In genomic region chr6:100856146-100856545, GRCh38 we compare ENCODE assay signal across 10 cellular contexts.
"Had no signal": no experiment of that assay in that cellular context is flagged by ENCODE, and none has a peak within 500 bp of the region (broad histone marks: within the 10 kb centered on the region; RNA-seq: fewer than 3 reads in every experiment).

No MANE protein-coding gene starts in this region.

- H2AFZ ChIP-seq: GM23248, GM23338 had no signal

- H3K4me3 ChIP-seq: GM23248, GM23338, HAP-1 had no signal

- DNase-seq: GM23248, GOT3, H7, H9, HCEC 1CT, HFFc6 had no signal

- H3K9me3 Mint-ChIP-seq: GM23338, H9 had no signal

- H3K9ac ChIP-seq: GM23248 had no signal

- H3K4me2 ChIP-seq: GM23338 had no signal

- H3K4me1 ChIP-seq: HAP-1 had no signal

- H3K27ac Mint-ChIP-seq: GM23338, H9, HFFc6 had no signal

- ATAC-seq: GM23338 had no signal

- H3K4me3 Mint-ChIP-seq: GM23338, H9, HFFc6 had no signal

- FAIRE-seq: H1, H54 had no signal

- H3K9me3 ChIP-seq: HAP-1 had no signal

- H3K27ac ChIP-seq: GM23248 had no signal

- H3K4me1 Mint-ChIP-seq: GM23338, H9 had no signal
